In genomic region chr18:615773-616172, GRCh38 we compare ENCODE assay signal across 1 cellular context.
TF ChIP-seq lines count a peak whose summit lies in the region.

No MANE protein-coding gene starts in this region.

TF ChIP-seq in GM23338, 12 proteins besides CTCF, POLR2A, EP300 and RAD21 (continued from another document):
- TF ChIP-seq ZNF462 (CRISPR knock-in tag; IDR thresholded peaks at IDR 0.05): no peak
